ENCODE assay signal across 9 cellular contexts in genomic region chr3:9600597-9600996, GRCh38. TPM values are rescaled to one million over a fixed set of nuclear protein-coding genes. Genes with fewer than 3 reads are reported as not detected.
A peak's percentile ranks its signal among the peaks of the same experiment; 100 is the strongest.
DNase-seq lines count a peak whose midpoint lies in the region; ATAC-seq and TF ChIP-seq lines count a peak whose summit lies in the region.
"Had no signal": no experiment of that assay in that cellular context is flagged by ENCODE, and none has a peak within 500 bp of the region (broad histone marks: within the 10 kb centered on the region; RNA-seq: fewer than 3 reads in every experiment).

No MANE protein-coding gene starts in this region.

- H3K27me3 ChIP-seq in adrenal gland (no peaks in the 10 kb centered on the region), upper lobe of right lung (no peaks in the 10 kb centered on the region)

- DNase-seq in activated T-cell treated with anti-CD3 and anti-CD28 coated beads for 48 hours (ENCODE audit: low read depth) (peak; percentile 36), adrenal gland (peak; percentile 56 to 75 (median 69)), left colon (peak; percentile 57 to 76), upper lobe of right lung (peak; percentile 83), pons (ENCODE audit: low spot score) (no peak), HuH-7 (ENCODE audit: low spot score) (no peak)
- no peak for DNase-seq in activated T-cell treated with anti-CD3 and anti-CD28 coated beads, Interleukin-2, amount 50 U/mL, for 1 hour
- DNase-seq in activated effector memory CD4-positive, alpha-beta T cell treated with Interleukin-2 at 50 U/mL for 16 hours, result no peak

- no peak overlapping the region for H3K27ac ChIP-seq in adrenal gland
- no peak overlapping the region for H3K27ac ChIP-seq in upper lobe of right lung

- TF ChIP-seq CTCF in adrenal gland (IDR thresholded peaks at IDR 0.05) (no peak), upper lobe of right lung (IDR thresholded peaks at IDR 0.05) (no peak)

- TF ChIP-seq POLR2A in adrenal gland (IDR thresholded peaks at IDR 0.05), result no peak

- H3K9me3 ChIP-seq in adrenal gland (replicated peaks in 1 of 3) (no peaks in the 10 kb centered on the region), upper lobe of right lung (no peaks in the 10 kb centered on the region)

- WGBS in adrenal gland, 4 donors, result 3 to 4% (median 3%) methylated on average over 7 to 42 of the region's 42 CpGs; no CpG with 5 or more reads in 1 of the 4 donors

- peak; percentile 87 for ATAC-seq in left colon
- peak; percentile 94 for ATAC-seq in upper lobe of right lung

- intact Hi-C loops in adrenal gland (cut with DNase I), result no loop called here
- intact Hi-C loops in left colon (cut with DNase I, micrococcal nuclease), result no loop called here
- intact Hi-C loops in upper lobe of right lung (cut with DNase I), result no loop called here

- H3K36me3 ChIP-seq in adrenal gland (replicated peaks in 1 of 2) (no peaks in the 10 kb centered on the region), upper lobe of right lung (no peaks in the 10 kb centered on the region)

- H3K4me1 ChIP-seq in adrenal gland (replicated peaks in 1 of 2) (peaks cover 0 to 5% of the 10 kb centered on the region in 2 donors), upper lobe of right lung (no peaks in the 10 kb centered on the region)

- H3K4me3 ChIP-seq in adrenal gland, result peak overlapping the region in 1 of 4 donors; percentile 45
- H3K4me3 ChIP-seq in upper lobe of right lung, result peak overlapping the region; percentile 26

RNA-seq across cellular contexts. Expression of gene LHFPL4, which starts 47.0 kb away (rescaled TPM):
- total RNA-seq in adrenal gland (1 to 10 TPM in 3 of 8 donors, under 1 TPM in 3, not detected in 2; 0.04 to 2.9 (median 0.88) TPM), left colon (under 1 TPM; 0.70 to 0.73 TPM), upper lobe of right lung (not detected)
- polyA plus RNA-seq in adrenal gland, result 1 to 10 TPM in 2 of 3 donors, under 1 TPM in 1; 0.67 to 3.5 (median 1.2) TPM
- total RNA-seq: CD4-positive, CD25-positive, alpha-beta regulatory T cell had no signal

RNA-seq across cellular contexts. Expression of gene MTMR14, which starts 48.7 kb away (rescaled TPM):
- total RNA-seq in adrenal gland, result 10 to 100 TPM; 34.2 to 73.0 (median 40.8) TPM
- polyA plus RNA-seq in adrenal gland, result 10 to 100 TPM; 26.9 to 54.1 (median 42.4) TPM
- total RNA-seq in left colon, result 10 to 100 TPM; 38.1 to 44.5 TPM
- 49.2 TPM for total RNA-seq in upper lobe of right lung

Comparison
In these comparisons a context has a peak if more than half of its experiments do, and no peak if none do; other contexts are left out.
1. DNase-seq: peak in activated T-cell treated with anti-CD3 and anti-CD28 coated beads for 48 hours (single experiment), adrenal gland (7 of 7), left colon (2 of 2) and upper lobe of right lung (single experiment); none in activated T-cell treated with anti-CD3 and anti-CD28 coated beads, Interleukin-2, amount 50 U/mL, for 1 hour (single experiment), pons (single experiment), activated effector memory CD4-positive, alpha-beta T cell treated with Interleukin-2 at 50 U/mL for 16 hours (single experiment) and HuH-7 (single experiment).